In genomic region chr15:74957301-74958035, GRCh38 we compare ENCODE assay signal across 9 cellular contexts. TPM values are rescaled to one million over a fixed set of nuclear protein-coding genes. Genes with fewer than 3 reads are reported as not detected.
A peak's percentile ranks its signal among the peaks of the same experiment; 100 is the strongest.
DNase-seq lines count a peak whose midpoint lies in the region; ATAC-seq and TF ChIP-seq lines count a peak whose summit lies in the region.
"Had no signal": no experiment of that assay in that cellular context is flagged by ENCODE, and none has a peak within 500 bp of the region (broad histone marks: within the 10 kb centered on the region; RNA-seq: fewer than 3 reads in every experiment).

No MANE protein-coding gene starts in this region.

- TF ChIP-seq CTCF in SK-N-SH (IDR thresholded peaks at IDR 0.05) (no peak), fibroblast of lung (conservative IDR thresholded peaks at IDR 0.05 in 1 of 2, IDR thresholded peaks at IDR 0.05 in 1 of 2; ENCODE audit: low read depth in 1 of 2, low read length in 2 of 2) (no peak), osteocyte (IDR thresholded peaks at IDR 0.05) (no peak)

- 30% methylated on average over 35 of the region's 46 CpGs for WGBS in SK-N-SH (ENCODE audit: low lambda C conversion rate)

- peaks cover 51% of the 10 kb centered on the region for H3K4me1 Mint-ChIP-seq in osteocyte (ENCODE audit: unreplicated experiment)

- ATAC-seq in HG02759 (IDR thresholded peaks at IDR 0.05; ENCODE audit: unreplicated experiment) (no peak), GM21528 (IDR thresholded peaks at IDR 0.05; ENCODE audit: low FRiP score, unreplicated experiment) (no peak)

- no peaks in the 10 kb centered on the region for H3K9me3 Mint-ChIP-seq in osteocyte (ENCODE audit: unreplicated experiment)

- H3K9me3 ChIP-seq in SK-N-SH = no peaks in the 10 kb centered on the region
- H3K9me3 ChIP-seq in fibroblast of lung (ENCODE audit: control insufficient read depth, insufficient read depth, low read depth, low read length) = no peaks in the 10 kb centered on the region

- H3K4me2 ChIP-seq in SK-N-SH (peak overlapping the region; percentile 90), fibroblast of lung (ENCODE audit: extremely low read depth, insufficient read depth, low read length) (peak overlapping the region; percentile 44)

- H3K27ac ChIP-seq in SK-N-SH (ENCODE audit: low read depth in 2 of 2, low read length in 1 of 2) (peak overlapping the region in 1 of 2 experiments; percentile 98; a peak in 2 of 4 replicates), fibroblast of lung (ENCODE audit: insufficient read depth, low read length) (no peak overlapping the region)

- TF ChIP-seq RAD21 in SK-N-SH (IDR thresholded peaks at IDR 0.05; ENCODE audit: low read length) = no peak

- H3K36me3 Mint-ChIP-seq in osteocyte (ENCODE audit: unreplicated experiment) = no peaks in the 10 kb centered on the region

- H2AFZ ChIP-seq in SK-N-SH (ENCODE audit: low read depth) (peak overlapping the region; percentile 96; the same call in 1 of the 2 replicates), fibroblast of lung (ENCODE audit: low read length) (peak overlapping the region; percentile 6)

- no peaks in the 10 kb centered on the region for H3K79me2 ChIP-seq in SK-N-SH (ENCODE audit: insufficient read depth)
- no peaks in the 10 kb centered on the region for H3K79me2 ChIP-seq in fibroblast of lung (ENCODE audit: control insufficient read depth, insufficient read depth, low read length)

- H4K20me1 ChIP-seq in SK-N-SH (ENCODE audit: insufficient read depth) = no peaks in the 10 kb centered on the region
- H4K20me1 ChIP-seq in fibroblast of lung (ENCODE audit: control insufficient read depth, extremely low read depth, insufficient read depth, low read length) = no peaks in the 10 kb centered on the region

- H3K27me3 ChIP-seq in SK-N-SH (ENCODE audit: insufficient read depth) (no peaks in the 10 kb centered on the region; the same call in 1 of the 2 replicates), fibroblast of lung (ENCODE audit: control insufficient read depth, insufficient read depth, low read length) (peaks cover 14% of the 10 kb centered on the region)

- H3K9me2 ChIP-seq in SK-N-SH = no peaks in the 10 kb centered on the region

- POLR2A ChIA-PET in SK-N-SH (lab: Yijun Ruan, JAX) = interaction anchor here (0.7 to 5.5 kb wide), 11 partner anchors 14 to 346 kb away, joined by 3 to 47 read pairs (median 5); partner anchors contain the start of genes COX5A, PPCDC and SCAMP5

- H3K4me1 ChIP-seq in SK-N-SH (ENCODE audit: control insufficient read depth in 1 of 2, insufficient read depth in 2 of 2, low read depth in 1 of 2, low read length in 1 of 2) (peaks cover 0 to 41% of the 10 kb centered on the region in 2 experiments; a peak in 1 of 4 replicates), fibroblast of lung (ENCODE audit: control insufficient read depth, extremely low read depth, insufficient read depth, low read length) (no peaks in the 10 kb centered on the region)

- peak overlapping the region; percentile 54 to 64 for H3K4me3 ChIP-seq in SK-N-SH (ENCODE audit: low read depth in 2 of 2, low read length in 1 of 2)
- H3K4me3 ChIP-seq in fibroblast of lung (replicated peaks in 1 of 4; ENCODE audit: control extremely low read depth in 1 of 4, insufficient read depth in 1 of 4, low read depth in 3 of 4, low read length in 4 of 4) = peak overlapping the region; percentile 38 to 58 (median 51)

- peak overlapping the region; percentile 83 for H3K4me3 Mint-ChIP-seq in osteocyte (ENCODE audit: unreplicated experiment)

- H3K9ac ChIP-seq in SK-N-SH = peak overlapping the region; percentile 54; the same call in 1 of the 2 replicates
- H3K9ac ChIP-seq in fibroblast of lung (ENCODE audit: insufficient read depth, low read length) = peak overlapping the region; percentile 30

- no peak for TF ChIP-seq EP300 in SK-N-SH (IDR thresholded peaks at IDR 0.05; ENCODE audit: borderline replicate concordance in 1 of 2, low read depth in 1 of 2, low read length in 1 of 2)

- H3K27ac Mint-ChIP-seq in osteocyte (ENCODE audit: unreplicated experiment) = peak overlapping the region; percentile 90

- no peaks in the 10 kb centered on the region for H3K27me3 Mint-ChIP-seq in osteocyte (ENCODE audit: unreplicated experiment)

- CTCF ChIA-PET in SK-N-SH (lab: Yijun Ruan, JAX) = interaction anchor here (0.6 to 5.6 kb wide), 17 partner anchors 16 to 326 kb away, joined by 3 to 36 read pairs (median 4); partner anchors contain the start of genes COX5A, SCAMP5 and ULK3

- no peaks in the 10 kb centered on the region for H3F3A ChIP-seq in SK-N-SH (replicated peaks; ENCODE audit: insufficient read depth)

- peak; percentile 68 for DNase-seq in NCI-H146 (lab: John Stamatoyannopoulos, UW)
- no peak for DNase-seq in NCI-H146 treated with DMSO at 0.1 percent for 48 hours (lab: John Stamatoyannopoulos, UW; ENCODE audit: unreplicated experiment)
- no peak for DNase-seq in SK-N-SH
- no peak for DNase-seq in fibroblast of lung (ENCODE audit: low read depth in 2 of 2)
- no peak for DNase-seq in osteocyte (ENCODE audit: extremely low spot score, unreplicated experiment)
- DNase-seq in germinal center (ENCODE audit: low spot score) = no peak
- DNase-seq: DND-41 had no signal

- H3K36me3 ChIP-seq in SK-N-SH (replicated peaks in 1 of 2; ENCODE audit: control insufficient read depth in 1 of 2, insufficient read depth in 2 of 2, low read length in 1 of 2) = no peaks in the 10 kb centered on the region
- H3K36me3 ChIP-seq in fibroblast of lung (ENCODE audit: control insufficient read depth, insufficient read depth, low read length) = no peaks in the 10 kb centered on the region

TF ChIP-seq in SK-N-SH, 30 proteins besides CTCF, POLR2A, EP300 and RAD21 (continues in another document):
- no peak for TF ChIP-seq SMC3 (IDR thresholded peaks at IDR 0.05; ENCODE audit: low read depth, low read length)
- no peak for TF ChIP-seq FOXM1 (IDR thresholded peaks at IDR 0.05; ENCODE audit: low read depth)
- TF ChIP-seq YY1 (IDR thresholded peaks at IDR 0.05; ENCODE audit: low read depth) = no peak
- TF ChIP-seq PBX3 (IDR thresholded peaks at IDR 0.05) = no peak
- no peak for TF ChIP-seq FOXJ3 (CRISPR knock-in tag; IDR thresholded peaks at IDR 0.05)
- no peak for TF ChIP-seq MAX (IDR thresholded peaks at IDR 0.05; ENCODE audit: low read depth)
- TF ChIP-seq NFIC (IDR thresholded peaks at IDR 0.05; ENCODE audit: borderline replicate concordance) = no peak
- no peak for TF ChIP-seq RFX5 (IDR thresholded peaks at IDR 0.05; ENCODE audit: low read length)
- no peak for TF ChIP-seq JUND (IDR thresholded peaks at IDR 0.05)
- TF ChIP-seq IRF3 (IDR thresholded peaks at IDR 0.05; ENCODE audit: low read depth, low read length) = no peak
- TF ChIP-seq FOSL2 (IDR thresholded peaks at IDR 0.05; ENCODE audit: borderline replicate concordance, low read depth) = no peak

RNA-seq across cellular contexts. Expression of gene RPP25, which starts 0.9 kb away (rescaled TPM):
- polyA plus RNA-seq in SK-N-SH (2012; rRNA removed) (1.7 TPM in 2 replicates), fibroblast of lung (1.00 and 2.3 TPM in 2 replicates)
- 1.3 and 2.2 TPM in 2 replicates for polyA plus RNA-seq in SK-N-SH (2012; cell fraction: cytosol; rRNA removed)
- 0.82 and 0.92 TPM in 2 replicates for polyA plus RNA-seq in SK-N-SH (2012; cell fraction: nucleus; rRNA removed)
- total RNA-seq in fibroblast of lung (0.50 and 3.1 TPM in 2 replicates), osteocyte (19.8 and 20.1 TPM in 2 replicates)
- 1.3 and 3.3 TPM in 2 replicates for polyA plus RNA-seq in fibroblast of lung (2012)
- 0.51 and 0.96 TPM in 2 replicates for polyA minus RNA-seq in fibroblast of lung (ENCODE audit: low replicate concordance)

RNA-seq across cellular contexts. Expression of gene COX5A, which starts 19.6 kb away (rescaled TPM):
- polyA plus RNA-seq in SK-N-SH (2012; rRNA removed) (112 and 158 TPM in 2 replicates), fibroblast of lung (183 and 213 TPM in 2 replicates)
- polyA plus RNA-seq in SK-N-SH (2012; cell fraction: cytosol; rRNA removed) = 226 and 272 TPM in 2 replicates
- polyA plus RNA-seq in SK-N-SH (2012; cell fraction: nucleus; rRNA removed) = 69.9 and 72.9 TPM in 2 replicates
- total RNA-seq in fibroblast of lung (33.1 and 41.9 TPM in 2 replicates), osteocyte (152 and 154 TPM in 2 replicates)
- 204 and 268 TPM in 2 replicates for polyA plus RNA-seq in fibroblast of lung (2012)
- polyA minus RNA-seq in fibroblast of lung (ENCODE audit: low replicate concordance) = 26.8 and 54.7 TPM in 2 replicates

RNA-seq across cellular contexts. Expression of gene SCAMP5, which starts 37.9 kb away (rescaled TPM):
- 27.9 and 32.7 TPM in 2 replicates for polyA plus RNA-seq in SK-N-SH (2012; rRNA removed)
- 17.4 and 22.3 TPM in 2 replicates for polyA plus RNA-seq in SK-N-SH (2012; cell fraction: cytosol; rRNA removed)
- polyA plus RNA-seq in SK-N-SH (2012; cell fraction: nucleus; rRNA removed) = 40.8 and 49.0 TPM in 2 replicates
- total RNA-seq in fibroblast of lung = 0.50 and 1.5 TPM in 2 replicates
- polyA plus RNA-seq in fibroblast of lung = 0.93 and 1.2 TPM in 2 replicates
- polyA plus RNA-seq in fibroblast of lung (2012) = 0.39 and 0.50 TPM in 2 replicates
- polyA minus RNA-seq in fibroblast of lung (ENCODE audit: low replicate concordance) = 1.7 and 4.0 TPM in 2 replicates
- total RNA-seq in osteocyte = 23.5 and 24.1 TPM in 2 replicates

RNA-seq across cellular contexts. Expression of gene FAM219B, which starts 50.8 kb away (rescaled TPM):
- polyA plus RNA-seq in SK-N-SH (2012; rRNA removed) = 53.0 and 90.2 TPM in 2 replicates
- polyA plus RNA-seq in SK-N-SH (2012; cell fraction: cytosol; rRNA removed) = 32.6 and 36.7 TPM in 2 replicates
- 376 and 407 TPM in 2 replicates for polyA plus RNA-seq in SK-N-SH (2012; cell fraction: nucleus; rRNA removed)
- total RNA-seq in fibroblast of lung = 40.6 and 53.8 TPM in 2 replicates
- 23.0 and 35.3 TPM in 2 replicates for polyA plus RNA-seq in fibroblast of lung
- 20.0 and 24.8 TPM in 2 replicates for polyA plus RNA-seq in fibroblast of lung (2012)
- polyA minus RNA-seq in fibroblast of lung (ENCODE audit: low replicate concordance) = 25.5 and 76.7 TPM in 2 replicates
- total RNA-seq in osteocyte = 70.4 and 76.5 TPM in 2 replicates
